ENCODE assay signal across 9 cellular contexts in genomic region chr22:38104084-38104483, GRCh38. TPM values are rescaled to one million over a fixed set of nuclear protein-coding genes. Genes with fewer than 3 reads are reported as not detected.
DNase-seq lines count a peak whose midpoint lies in the region; ATAC-seq and TF ChIP-seq lines count a peak whose summit lies in the region.
"Had no signal": no experiment of that assay in that cellular context is flagged by ENCODE, and none has a peak within 500 bp of the region (broad histone marks: within the 10 kb centered on the region; RNA-seq: fewer than 3 reads in every experiment).

No MANE protein-coding gene starts in this region.

- H3K27me3 Mint-ChIP-seq in CD8-positive, alpha-beta memory T cell, result no peaks in the 10 kb centered on the region
- no peaks in the 10 kb centered on the region for H3K27me3 Mint-ChIP-seq in HFFc6 (ENCODE audit: insufficient read depth)

- peaks cover 0 to 2% (median 0%) of the 10 kb centered on the region in 5 donors for H3K9me3 Mint-ChIP-seq in CD8-positive, alpha-beta memory T cell
- H3K9me3 Mint-ChIP-seq in HFFc6, result no peaks in the 10 kb centered on the region

- peak overlapping the region in 5 of 8 donors; percentile 14 to 67 (median 43) for H3K27ac Mint-ChIP-seq in CD8-positive, alpha-beta memory T cell
- no peak overlapping the region for H3K27ac Mint-ChIP-seq in HFFc6

- no peak for DNase-seq in CD8-positive, alpha-beta memory T cell
- DNase-seq in HFFc6 (no peak), amniotic epithelial cell (ENCODE audit: low read depth) (peak; percentile 31), kidney epithelial cell (ENCODE audit: low read depth) (no peak), GM19240 (ENCODE audit: insufficient read length, low spot score) (no peak), GM13976 (ENCODE audit: low spot score) (no peak), NCI-H2081 treated with DMSO at 0.1 percent for 48 hours (lab: John Stamatoyannopoulos, UW) (no peak)
- DNase-seq: NCI-H2029 treated with DMSO at 0.1 percent for 48 hours had no signal

- peaks cover 22 to 30% (median 23%) of the 10 kb centered on the region in 3 donors for H3K4me1 Mint-ChIP-seq in CD8-positive, alpha-beta memory T cell
- H3K4me1 Mint-ChIP-seq in HFFc6 (ENCODE audit: low read depth), result 0 out of 2 replicates have a peak, but pooled peaks cover 8% of the 10 kb centered on the region

- in situ Hi-C loops in GM13976 (cut with MboI; ENCODE audit: low sequenced_read_pairs, unreplicated experiment), result no loop called here

- no peaks in the 10 kb centered on the region for H3K36me3 ChIP-seq in CD8-positive, alpha-beta memory T cell (ENCODE audit: insufficient read depth, low read length)
- H3K36me3 ChIP-seq in kidney epithelial cell (ENCODE audit: control insufficient read depth, insufficient read depth, low read length), result no peaks in the 10 kb centered on the region

- ATAC-seq in HG03521 (IDR thresholded peaks at IDR 0.05; ENCODE audit: unreplicated experiment), result no peak

- peaks cover 0 to 5% (median 0%) of the 10 kb centered on the region in 3 donors for H3K36me3 Mint-ChIP-seq in CD8-positive, alpha-beta memory T cell
- no peaks in the 10 kb centered on the region for H3K36me3 Mint-ChIP-seq in HFFc6 (ENCODE audit: low read depth)

- H3K4me3 ChIP-seq in CD8-positive, alpha-beta memory T cell (ENCODE audit: low read length), result no peak overlapping the region
- H3K4me3 ChIP-seq in kidney epithelial cell (ENCODE audit: low read depth, low read length), result no peak overlapping the region

- TF ChIP-seq CTCF in HFFc6 (IDR thresholded peaks at IDR 0.05), result peak; percentile 63
- peak; percentile 41 for TF ChIP-seq CTCF in kidney epithelial cell (IDR thresholded peaks at IDR 0.05; ENCODE audit: insufficient read depth, low read length, poor library complexity, severe bottlenecking)
- no peak for TF ChIP-seq CTCF in GM13976 (IDR thresholded peaks at IDR 0.05; ENCODE audit: borderline replicate concordance, control extremely low read depth, extremely low read depth, insufficient read depth, missing control alignments)

- CTCF ChIA-PET in CD8-positive, alpha-beta memory T cell (lab: Charles Lee), result interaction anchor here (1.9 kb wide), 1 partner anchor 52 kb away, joined by 4 read pairs; no protein-coding TSS in a partner anchor

- no peaks in the 10 kb centered on the region for H3K9me3 ChIP-seq in CD8-positive, alpha-beta memory T cell (ENCODE audit: low read length)

- no peak overlapping the region for H3K27ac ChIP-seq in CD8-positive, alpha-beta memory T cell (ENCODE audit: low read depth, low read length)

- H3K4me3 Mint-ChIP-seq in CD8-positive, alpha-beta memory T cell, result peak overlapping the region in 2 of 7 donors; percentile 38 to 68
- H3K4me3 Mint-ChIP-seq in HFFc6, result no peak overlapping the region

- H3K4me1 ChIP-seq in CD8-positive, alpha-beta memory T cell (ENCODE audit: insufficient read depth, low read length), result no peaks in the 10 kb centered on the region

- H3K27me3 ChIP-seq in CD8-positive, alpha-beta memory T cell (ENCODE audit: insufficient read depth, low read length, poor library complexity, severe bottlenecking), result no peaks in the 10 kb centered on the region
- H3K27me3 ChIP-seq in kidney epithelial cell (ENCODE audit: control insufficient read depth, insufficient read depth, low read length), result no peaks in the 10 kb centered on the region

- POLR2A ChIA-PET in CD8-positive, alpha-beta memory T cell (lab: Charles Lee), result no interaction called here

RNA-seq across cellular contexts. Expression of gene BAIAP2L2, which starts 6.4 kb away (rescaled TPM):
- under 1 TPM; 0.53 to 0.58 TPM for total RNA-seq in CD8-positive, alpha-beta memory T cell
- not detected for polyA plus RNA-seq in CD8-positive, alpha-beta memory T cell
- under 1 TPM in 1 of 6 experiments, not detected in 5; 0.08 TPM for total RNA-seq in HFFc6 (2021; fragmentation: NEBNext Ultra II Directional; extraction: Animal tissue kit (Norgen Biotek cat#: 25700))
- total RNA-seq in kidney epithelial cell, result 4.1 and 5.4 TPM in 2 replicates

RNA-seq across cellular contexts. Expression of gene SLC16A8, which starts 20.1 kb away (rescaled TPM):
- total RNA-seq in CD8-positive, alpha-beta memory T cell, result under 1 TPM in 1 of 2 experiments, not detected in 1; 0.35 TPM
- not detected for polyA plus RNA-seq in CD8-positive, alpha-beta memory T cell
- total RNA-seq in HFFc6 (2021; fragmentation: NEBNext Ultra II Directional; extraction: Animal tissue kit (Norgen Biotek cat#: 25700)), result not detected
- 0.08 and 0.14 TPM in 2 replicates for total RNA-seq in kidney epithelial cell

RNA-seq across cellular contexts. Expression of gene PICK1, which starts 46.9 kb away (rescaled TPM):
- total RNA-seq in CD8-positive, alpha-beta memory T cell, result 10 to 100 TPM; 21.0 to 22.5 TPM
- 9.4 TPM for polyA plus RNA-seq in CD8-positive, alpha-beta memory T cell
- 1 to 10 TPM; 7.0 to 10.0 (median 7.7) TPM for total RNA-seq in HFFc6 (2021; fragmentation: NEBNext Ultra II Directional; extraction: Animal tissue kit (Norgen Biotek cat#: 25700))
- 53.9 and 55.6 TPM in 2 replicates for total RNA-seq in kidney epithelial cell
